14 cellular contexts compared by ENCODE assay signal in genomic region chr16:5551909-5552308, GRCh38.
DNase-seq lines count a peak whose midpoint lies in the region; ATAC-seq lines count a peak whose summit lies in the region.
"Had no signal": no experiment of that assay in that cellular context is flagged by ENCODE, and none has a peak within 500 bp of the region (broad histone marks: within the 10 kb centered on the region; RNA-seq: fewer than 3 reads in every experiment).

No MANE protein-coding gene starts in this region.

- H3K4me3 ChIP-seq in Karpas-422 (ENCODE audit: low read length) (no peak overlapping the region), right cardiac atrium (ENCODE audit: low read length) (no peak overlapping the region)
- H3K4me3 ChIP-seq: A549, GM12878, GM23338 had no signal

- intact Hi-C loops in Right ventricle myocardium superior (cut with DNase I) (no loop called here), right cardiac atrium (cut with DNase I) (no loop called here)

- H3K4me2 ChIP-seq in Karpas-422 (ENCODE audit: low read depth, low read length, poor library complexity, severe bottlenecking), result no peak overlapping the region
- H3K4me2 ChIP-seq: A549, GM23338 had no signal

- H4K20me1 ChIP-seq in Karpas-422 (ENCODE audit: insufficient read depth, low read depth, low read length), result no peaks in the 10 kb centered on the region

- no peaks in the 10 kb centered on the region for H3K36me3 ChIP-seq in Karpas-422 (ENCODE audit: insufficient read depth, low read length)

- peak overlapping the region; percentile 88 for H3K27ac ChIP-seq in Karpas-422 (ENCODE audit: low read length)
- no peak overlapping the region for H3K27ac ChIP-seq in right cardiac atrium (ENCODE audit: low read length)
- H3K27ac ChIP-seq: A549 had no signal

- DNase-seq in Karpas-422 (peak; percentile 74), RKO (ENCODE audit: low spot score) (peak; percentile 1), astrocyte of the hippocampus (ENCODE audit: low read depth, low spot score) (peak; percentile 11), non-pigmented ciliary epithelial cell (ENCODE audit: low read depth) (peak; percentile 19), Right ventricle myocardium superior (no peak), right cardiac atrium (no peak), HUDEP-2 (lab: John Stamatoyannopoulos, UW; ENCODE audit: unreplicated experiment in 76 of 76) (no peak)
- DNase-seq: CD8-positive, alpha-beta memory T cell; DMS 273 treated with DMSO at 0.1 percent for 48 hours; H7 had no signal

- H3K9me3 ChIP-seq in Karpas-422 (ENCODE audit: low read length), result no peaks in the 10 kb centered on the region
- no peaks in the 10 kb centered on the region for H3K9me3 ChIP-seq in right cardiac atrium (ENCODE audit: control insufficient read depth, low read length)
- H3K9me3 ChIP-seq: A549 had no signal

- H3K4me1 ChIP-seq in Karpas-422 (ENCODE audit: low read length) (peaks cover 36% of the 10 kb centered on the region), right cardiac atrium (ENCODE audit: control insufficient read depth, insufficient read depth, low read length) (no peaks in the 10 kb centered on the region)
- H3K4me1 ChIP-seq: A549 had no signal

- 0 out of 2 replicates have a peak overlapping the region, but pooled peaks have one; percentile 17 for H3K9ac ChIP-seq in Karpas-422 (ENCODE audit: low read length)

- H3K79me2 ChIP-seq in Karpas-422 (ENCODE audit: low read length), result no peaks in the 10 kb centered on the region

- H2AFZ ChIP-seq in Karpas-422 (ENCODE audit: low read length), result no peak overlapping the region
- H2AFZ ChIP-seq: GM23338 had no signal

- no peaks in the 10 kb centered on the region for H3K9me2 ChIP-seq in Karpas-422 (replicated peaks; ENCODE audit: insufficient read depth, low read length)

- H3K27me3 ChIP-seq in Karpas-422 (ENCODE audit: low read length) (no peaks in the 10 kb centered on the region), right cardiac atrium (ENCODE audit: control insufficient read depth, insufficient read depth) (no peaks in the 10 kb centered on the region)

- WGBS in right cardiac atrium, result 43% methylated on average over 7 of the region's 7 CpGs

- no peak for ATAC-seq in GM18519 (IDR thresholded peaks at IDR 0.05; ENCODE audit: low FRiP score, unreplicated experiment)
- ATAC-seq in Right ventricle myocardium superior (ENCODE audit: poor library complexity), result no peak
- no peak for ATAC-seq in right cardiac atrium
- ATAC-seq: A549, GM12878, GM23338 had no signal

Comparison
In these comparisons a context has a peak if more than half of its experiments do, and no peak if none do; other contexts are left out.
1. DNase-seq: peak in Karpas-422 (single experiment), RKO (single experiment), astrocyte of the hippocampus (single experiment) and non-pigmented ciliary epithelial cell (single experiment); none in Right ventricle myocardium superior (single experiment), right cardiac atrium (0 of 3) and HUDEP-2 (0 of 76).